24 cellular contexts compared by ENCODE assay signal in genomic region chr11:44993971-44994705, GRCh38. TPM values are rescaled to one million over a fixed set of nuclear protein-coding genes. Genes with fewer than 3 reads are reported as not detected.
A peak's percentile ranks its signal among the peaks of the same experiment; 100 is the strongest.
DNase-seq lines count a peak whose midpoint lies in the region; ATAC-seq and TF ChIP-seq lines count a peak whose summit lies in the region.
"Had no signal": no experiment of that assay in that cellular context is flagged by ENCODE, and none has a peak within 500 bp of the region (broad histone marks: within the 10 kb centered on the region; RNA-seq: fewer than 3 reads in every experiment).

No MANE protein-coding gene starts in this region.

- H3K27me3 ChIP-seq in smooth muscle cell (ENCODE audit: low read depth): peaks cover 14% of the 10 kb centered on the region
- H3K27me3 ChIP-seq: right lobe of liver had no signal

- no peaks in the 10 kb centered on the region for H3K36me3 Mint-ChIP-seq in endothelial cell (ENCODE audit: low read depth, unreplicated experiment)
- H3K36me3 Mint-ChIP-seq: activated naive CD8-positive, alpha-beta T cell treated with anti-CD3 and anti-CD28 coated beads for 36 hours; CD14-positive monocyte had no signal

- WGBS in smooth muscle cell (ENCODE audit: low lambda C conversion rate): 96% methylated on average over 10 of the region's 10 CpGs

- DNase-seq in cardiac septum (ENCODE audit: low spot score): peak; percentile 50
- no peak for DNase-seq in Right ventricle myocardium superior
- peak; percentile 16 for DNase-seq in NCI-H345 (lab: John Stamatoyannopoulos, UW)
- peak; percentile 38 for DNase-seq in ecto neural progenitor cell (ENCODE audit: low spot score)
- DNase-seq in smooth muscle cell (lab: John Stamatoyannopoulos, UW; ENCODE audit: unreplicated experiment): no peak
- no peak for DNase-seq in endothelial cell (ENCODE audit: low spot score)
- DNase-seq: activated CD4-positive, alpha-beta T cell treated with anti-CD3 and anti-CD28 coated beads, Interleukin-2, amount 50 U/mL, for 1 hour; activated effector memory CD4-positive, alpha-beta T cell treated with Interleukin-2 at 50 U/mL for 16 hours; activated naive CD8-positive, alpha-beta T cell treated with anti-CD3 and anti-CD28 coated beads for 36 hours; GOT3; kidney glomerular epithelial cell; NCI-H2029 treated with DMSO at 0.1 percent for 48 hours; NCI-H526; nephron progenitor cell; posterior cingulate gyrus; right lobe of liver had no signal

- H3K4me1 Mint-ChIP-seq in endothelial cell (ENCODE audit: unreplicated experiment): peaks cover 20% of the 10 kb centered on the region
- H3K4me1 Mint-ChIP-seq: activated naive CD8-positive, alpha-beta T cell treated with anti-CD3 and anti-CD28 coated beads for 36 hours; CD14-positive monocyte had no signal

- peaks cover 7% of the 10 kb centered on the region for H3K4me1 ChIP-seq in smooth muscle cell (ENCODE audit: low read depth)
- H3K4me1 ChIP-seq: right lobe of liver had no signal

- H3K79me2 ChIP-seq in smooth muscle cell (ENCODE audit: low read depth): no peaks in the 10 kb centered on the region

- H3K9me3 Mint-ChIP-seq in endothelial cell (ENCODE audit: unreplicated experiment): no peaks in the 10 kb centered on the region
- H3K9me3 Mint-ChIP-seq: activated naive CD8-positive, alpha-beta T cell treated with anti-CD3 and anti-CD28 coated beads for 36 hours; CD14-positive monocyte; central memory CD8-positive, alpha-beta T cell; nephron progenitor cell; stimulated activated naive CD8-positive, alpha-beta T cell treated with anti-CD3 and anti-CD28 coated beads, Interleukin-15, Interleukin-2, amounts not matched to agents 100 ng/mL and 50 ng/mL, for 24 hours; T-helper 2 cell treated with Interferon-gamma antibody and Interleukin-4, amounts not matched to agents 5 μg/mL and 100 μg/mL, for 36 hours had no signal

- no peak overlapping the region for H3K9ac ChIP-seq in smooth muscle cell (ENCODE audit: low read depth)

- H3K27ac ChIP-seq in smooth muscle cell (ENCODE audit: low read depth): no peak overlapping the region
- H3K27ac ChIP-seq: right lobe of liver had no signal

- no peak overlapping the region for H3K4me2 ChIP-seq in smooth muscle cell

- no peak for ATAC-seq in Right ventricle myocardium superior (ENCODE audit: poor library complexity)
- no peak for ATAC-seq in GM19324 (IDR thresholded peaks at IDR 0.05; ENCODE audit: low FRiP score, unreplicated experiment)
- no peak for ATAC-seq in HG03460 (IDR thresholded peaks at IDR 0.05; ENCODE audit: unreplicated experiment)

- intact Hi-C loops in cardiac septum (cut with DNase I) (no loop called here), Right ventricle myocardium superior (cut with DNase I) (no loop called here)

- no peak overlapping the region for H3K4me3 ChIP-seq in smooth muscle cell
- H3K4me3 ChIP-seq: dorsolateral prefrontal cortex, lung, right lobe of liver had no signal

- H2AFZ ChIP-seq in smooth muscle cell (ENCODE audit: low read depth): no peak overlapping the region

- no peak overlapping the region for H3K27ac Mint-ChIP-seq in endothelial cell (ENCODE audit: unreplicated experiment)
- H3K27ac Mint-ChIP-seq: activated naive CD8-positive, alpha-beta T cell treated with anti-CD3 and anti-CD28 coated beads for 36 hours; CD14-positive monocyte; nephron progenitor cell; stimulated activated naive CD8-positive, alpha-beta T cell treated with anti-CD3 and anti-CD28 coated beads, Interleukin-15, Interleukin-2, amounts not matched to agents 100 ng/mL and 50 ng/mL, for 24 hours; T-helper 2 cell treated with Interferon-gamma antibody and Interleukin-4, amounts not matched to agents 5 μg/mL and 100 μg/mL, for 36 hours had no signal

- H3K36me3 ChIP-seq in smooth muscle cell (ENCODE audit: low read depth): no peaks in the 10 kb centered on the region
- H3K36me3 ChIP-seq: right lobe of liver had no signal

- H3K4me3 Mint-ChIP-seq in endothelial cell (ENCODE audit: unreplicated experiment): no peak overlapping the region
- H3K4me3 Mint-ChIP-seq: activated naive CD8-positive, alpha-beta T cell treated with anti-CD3 and anti-CD28 coated beads for 36 hours; CD14-positive monocyte; central memory CD8-positive, alpha-beta T cell; nephron progenitor cell; stimulated activated naive CD8-positive, alpha-beta T cell treated with anti-CD3 and anti-CD28 coated beads, Interleukin-15, Interleukin-2, amounts not matched to agents 100 ng/mL and 50 ng/mL, for 24 hours; T-helper 2 cell treated with Interferon-gamma antibody and Interleukin-4, amounts not matched to agents 5 μg/mL and 100 μg/mL, for 36 hours had no signal

- no peaks in the 10 kb centered on the region for H3F3A ChIP-seq in smooth muscle cell (ENCODE audit: low read depth)

- TF ChIP-seq CTCF in smooth muscle cell (IDR thresholded peaks at IDR 0.05; ENCODE audit: borderline replicate concordance, insufficient read depth, poor library complexity, severe bottlenecking) (no peak), endothelial cell (IDR thresholded peaks at IDR 0.05; ENCODE audit: unreplicated experiment) (no peak)

- H3K27me3 Mint-ChIP-seq in endothelial cell (ENCODE audit: unreplicated experiment): peaks cover 12% of the 10 kb centered on the region
- H3K27me3 Mint-ChIP-seq: activated naive CD8-positive, alpha-beta T cell treated with anti-CD3 and anti-CD28 coated beads for 36 hours; central memory CD8-positive, alpha-beta T cell; stimulated activated naive CD8-positive, alpha-beta T cell treated with anti-CD3 and anti-CD28 coated beads, Interleukin-15, Interleukin-2, amounts not matched to agents 100 ng/mL and 50 ng/mL, for 24 hours had no signal

- H3K9me3 ChIP-seq in smooth muscle cell (replicated peaks; ENCODE audit: low read depth): no peaks in the 10 kb centered on the region
- H3K9me3 ChIP-seq: right lobe of liver had no signal

- H4K20me1 ChIP-seq in smooth muscle cell (ENCODE audit: low read depth): no peaks in the 10 kb centered on the region

RNA-seq across cellular contexts. Expression of gene TP53I11, which starts 43.5 kb away (rescaled TPM):
- 38.4 TPM for total RNA-seq in cardiac septum
- total RNA-seq in Right ventricle myocardium superior: 47.4 TPM
- total RNA-seq in smooth muscle cell: 14.2 and 22.0 TPM in 2 replicates
- 53.9 and 61.2 TPM in 2 replicates for polyA plus RNA-seq in smooth muscle cell
- total RNA-seq in endothelial cell (ENCODE audit: unreplicated experiment): 149 TPM

Comparison
In these comparisons a context has a peak if more than half of its experiments do, and no peak if none do; other contexts are left out.
1. DNase-seq: peak in cardiac septum (single experiment), NCI-H345 (single experiment) and ecto neural progenitor cell (single experiment); none in Right ventricle myocardium superior (single experiment), smooth muscle cell (single experiment) and endothelial cell (single experiment).